ENCODE assay signal across 1 cellular context in genomic region chr10:123681285-123681684, GRCh38.
TF ChIP-seq lines count a peak whose summit lies in the region.

No MANE protein-coding gene starts in this region.

TF ChIP-seq in GM12878, 131 proteins besides CTCF, POLR2A, EP300 and RAD21 (continued from another document):
- TF ChIP-seq, protein P1, sequence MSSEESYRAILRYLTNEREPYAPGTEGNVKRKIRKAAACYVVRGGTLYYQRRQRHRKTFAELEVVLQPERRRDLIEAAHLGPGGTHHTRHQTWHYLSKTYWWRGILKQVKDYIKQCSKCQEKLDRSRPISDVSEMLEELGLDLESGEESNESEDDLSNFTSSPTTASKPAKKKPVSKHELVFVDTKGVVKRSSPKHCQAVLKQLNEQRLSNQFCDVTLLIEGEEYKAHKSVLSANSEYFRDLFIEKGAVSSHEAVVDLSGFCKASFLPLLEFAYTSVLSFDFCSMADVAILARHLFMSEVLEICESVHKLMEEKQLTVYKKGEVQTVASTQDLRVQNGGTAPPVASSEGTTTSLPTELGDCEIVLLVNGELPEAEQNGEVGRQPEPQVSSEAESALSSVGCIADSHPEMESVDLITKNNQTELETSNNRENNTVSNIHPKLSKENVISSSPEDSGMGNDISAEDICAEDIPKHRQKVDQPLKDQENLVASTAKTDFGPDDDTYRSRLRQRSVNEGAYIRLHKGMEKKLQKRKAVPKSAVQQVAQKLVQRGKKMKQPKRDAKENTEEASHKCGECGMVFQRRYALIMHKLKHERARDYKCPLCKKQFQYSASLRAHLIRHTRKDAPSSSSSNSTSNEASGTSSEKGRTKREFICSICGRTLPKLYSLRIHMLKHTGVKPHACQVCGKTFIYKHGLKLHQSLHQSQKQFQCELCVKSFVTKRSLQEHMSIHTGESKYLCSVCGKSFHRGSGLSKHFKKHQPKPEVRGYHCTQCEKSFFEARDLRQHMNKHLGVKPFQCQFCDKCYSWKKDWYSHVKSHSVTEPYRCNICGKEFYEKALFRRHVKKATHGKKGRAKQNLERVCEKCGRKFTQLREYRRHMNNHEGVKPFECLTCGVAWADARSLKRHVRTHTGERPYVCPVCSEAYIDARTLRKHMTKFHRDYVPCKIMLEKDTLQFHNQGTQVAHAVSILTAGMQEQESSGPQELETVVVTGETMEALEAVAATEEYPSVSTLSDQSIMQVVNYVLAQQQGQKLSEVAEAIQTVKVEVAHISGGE (CRISPR knock-in tag; IDR thresholded peaks at IDR 0.05), result no peak
- TF ChIP-seq TARDBP (IDR thresholded peaks at IDR 0.05; ENCODE audit: borderline replicate concordance), result no peak
- TF ChIP-seq, protein P2, sequence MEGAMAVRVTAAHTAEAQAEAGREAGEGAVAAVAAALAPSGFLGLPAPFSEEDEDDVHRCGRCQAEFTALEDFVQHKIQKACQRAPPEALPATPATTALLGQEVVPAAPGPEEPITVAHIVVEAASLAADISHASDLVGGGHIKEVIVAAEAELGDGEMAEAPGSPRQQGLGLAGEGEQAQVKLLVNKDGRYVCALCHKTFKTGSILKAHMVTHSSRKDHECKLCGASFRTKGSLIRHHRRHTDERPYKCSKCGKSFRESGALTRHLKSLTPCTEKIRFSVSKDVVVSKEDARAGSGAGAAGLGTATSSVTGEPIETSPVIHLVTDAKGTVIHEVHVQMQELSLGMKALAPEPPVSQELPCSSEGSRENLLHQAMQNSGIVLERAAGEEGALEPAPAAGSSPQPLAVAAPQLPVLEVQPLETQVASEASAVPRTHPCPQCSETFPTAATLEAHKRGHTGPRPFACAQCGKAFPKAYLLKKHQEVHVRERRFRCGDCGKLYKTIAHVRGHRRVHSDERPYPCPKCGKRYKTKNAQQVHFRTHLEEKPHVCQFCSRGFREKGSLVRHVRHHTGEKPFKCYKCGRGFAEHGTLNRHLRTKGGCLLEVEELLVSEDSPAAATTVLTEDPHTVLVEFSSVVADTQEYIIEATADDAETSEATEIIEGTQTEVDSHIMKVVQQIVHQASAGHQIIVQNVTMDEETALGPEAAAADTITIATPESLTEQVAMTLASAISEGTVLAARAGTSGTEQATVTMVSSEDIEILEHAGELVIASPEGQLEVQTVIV (IDR thresholded peaks at IDR 0.05; ENCODE audit: borderline replicate concordance, partially characterized antibody), result no peak
